ENCODE assay signal across 8 cellular contexts in the genomic region with DNA sequence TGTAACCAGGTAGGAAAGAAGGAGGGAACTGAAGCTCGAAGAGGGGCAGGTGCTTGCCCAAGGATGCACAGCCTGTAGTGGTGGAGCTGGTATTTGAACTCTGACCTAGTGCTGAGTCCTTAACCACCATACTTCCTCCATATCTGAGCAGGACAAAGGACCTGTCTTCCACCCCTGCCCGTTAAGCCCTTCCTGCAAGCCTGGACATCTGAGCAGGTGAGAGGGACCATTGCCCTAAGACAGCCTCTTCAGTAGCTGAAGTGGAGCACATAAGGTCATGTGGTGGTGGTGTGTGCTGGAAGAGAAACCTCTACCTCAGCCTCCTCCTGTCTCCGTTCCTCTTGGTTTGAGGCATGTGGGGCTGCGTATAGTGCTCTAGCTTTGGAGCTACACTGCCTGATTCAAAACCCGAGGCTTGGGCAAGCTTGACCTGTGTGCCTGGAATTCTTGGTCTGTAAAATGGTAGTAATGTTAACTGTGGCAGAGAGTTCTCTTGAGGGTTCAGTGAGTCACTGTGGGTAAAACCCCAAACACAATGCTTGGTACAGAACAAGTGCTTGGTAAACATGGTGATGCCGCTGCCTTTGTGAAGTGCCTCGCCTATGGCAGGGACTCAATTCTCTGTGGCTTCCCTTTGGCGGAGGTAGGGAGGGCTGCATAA. TPM values are rescaled to one million over a fixed set of nuclear protein-coding genes. Genes with fewer than 3 reads are reported as not detected.
DNase-seq lines count a peak whose midpoint lies in the region; ATAC-seq and TF ChIP-seq lines count a peak whose summit lies in the region.

No MANE protein-coding gene starts in this region.

- in situ Hi-C loops in Panc1 (cut with HindIII; ENCODE audit: low pct_unique_long_range_greater_than_20kb, low sequenced_read_pairs): no loop called here

- H3K79me2 ChIP-seq in HCT116 (ENCODE audit: insufficient read depth, low read length): 0 out of 2 replicates have a peak, but pooled peaks cover 4% of the 10 kb centered on the region

- no peak overlapping the region for H3K4me2 ChIP-seq in HCT116 (ENCODE audit: low read length)

- H3K9me3 ChIP-seq in HCT116 (ENCODE audit: control insufficient read depth in 1 of 2, insufficient read depth in 1 of 2, low read depth in 1 of 2, low read length in 2 of 2) (no peaks in the 10 kb centered on the region), Panc1 (ENCODE audit: control insufficient read depth, insufficient read depth, low read depth, low read length) (no peaks in the 10 kb centered on the region)

- H3K27me3 Mint-ChIP-seq in neural crest cell (ENCODE audit: low read depth): no peaks in the 10 kb centered on the region

- no peak overlapping the region for H3K4me3 Mint-ChIP-seq in neural crest cell

- CTCF ChIA-PET in HCT116 (lab: Charles Lee): interaction anchor here (1.0 to 2.5 kb wide), 7 partner anchors 21 to 223 kb away, joined by 3 to 15 read pairs (median 4); no protein-coding TSS in a partner anchor
- CTCF ChIA-PET in Panc1 (lab: Charles Lee): interaction anchor here (0.6 to 1.2 kb wide), 2 partner anchors 126 to 208 kb away, joined by 6 to 9 read pairs; no protein-coding TSS in a partner anchor

- no peaks in the 10 kb centered on the region for H4K20me1 ChIP-seq in HCT116 (ENCODE audit: insufficient read depth)

- DNase-seq in HCT116 (ENCODE audit: low read depth, low spot score) (no peak), Panc1 (ENCODE audit: low read depth, low spot score) (no peak), neural crest cell (ENCODE audit: low read depth, low spot score) (no peak), DMS114 treated with DMSO at 0.1 percent for 48 hours (lab: John Stamatoyannopoulos, UW; ENCODE audit: unreplicated experiment) (no peak), H7 (no peak), cortex of kidney (lab: John Stamatoyannopoulos, UW) (no peak)
- peak; percentile 60 for DNase-seq in activated naive CD4-positive, alpha-beta T cell treated with anti-CD3 and anti-CD28 coated beads, Interleukin-2, amount 50 U/mL, for 16 hours

- H3K9me3 Mint-ChIP-seq in neural crest cell: no peaks in the 10 kb centered on the region

- RAD21 ChIA-PET in HCT116 (lab: Charles Lee; ENCODE audit: low non-redundant PET in 1 of 2, low total read pairs in 2 of 2, uncharacterized antibody in 2 of 2, unreplicated experiment in 2 of 2): interaction anchor here in 1 of 2 experiments (1.0 kb wide), 1 partner anchor 208 kb away, joined by 3 read pairs; no protein-coding TSS in a partner anchor

- H2AFZ ChIP-seq in HCT116 (ENCODE audit: low read depth, low read length, poor library complexity, severe bottlenecking): no peak overlapping the region

- BruUV-seq in HCT116 (replicated peaks; lab: Mats Ljungman, UMichigan): no TSS peak
- BruUV-seq in Panc1 (replicated peaks; lab: Mats Ljungman, UMichigan): no TSS peak

- no peak overlapping the region for H3K9ac ChIP-seq in HCT116 (ENCODE audit: low read length)

- H3K4me1 Mint-ChIP-seq in neural crest cell: peaks cover 39% of the 10 kb centered on the region

- TF ChIP-seq POLR2A in HCT116 (IDR thresholded peaks at IDR 0.05; ENCODE audit: borderline replicate concordance, extremely low read depth, insufficient read depth, insufficient read length): no peak

- H3K4me1 ChIP-seq in HCT116 (ENCODE audit: control insufficient read depth in 1 of 2, insufficient read depth in 2 of 2, low read length in 2 of 2): peaks cover 8 to 14% of the 10 kb centered on the region in 2 experiments; a peak in 3 of 4 replicates
- H3K4me1 ChIP-seq in Panc1 (ENCODE audit: control insufficient read depth, insufficient read depth, low read length): peaks cover 16% of the 10 kb centered on the region

- intact Hi-C loops in HCT116 (cut with micrococcal nuclease) (loop anchor here (5.0 kb wide), 1 partner anchor 209 kb away; no protein-coding TSS in a partner anchor), Panc1 (cut with micrococcal nuclease; ENCODE audit: unreplicated experiment) (loop anchor here (5.0 kb wide), 1 partner anchor 204 kb away; no protein-coding TSS in a partner anchor)

- no peaks in the 10 kb centered on the region for H3K36me3 Mint-ChIP-seq in neural crest cell (ENCODE audit: low read depth)

- TF ChIP-seq RAD21 in HCT116 (IDR thresholded peaks at IDR 0.05; ENCODE audit: low read depth): no peak

- H3K27ac Mint-ChIP-seq in neural crest cell (ENCODE audit: unreplicated experiment): peak overlapping the region; percentile 35

- H3K27me3 ChIP-seq in HCT116 (ENCODE audit: insufficient read depth, low read length): no peaks in the 10 kb centered on the region
- H3K27me3 ChIP-seq in Panc1 (ENCODE audit: control insufficient read depth, insufficient read depth, low read length): no peaks in the 10 kb centered on the region
- no peaks in the 10 kb centered on the region for H3K27me3 ChIP-seq in H7 (ENCODE audit: control insufficient read depth, insufficient read depth, low read length)

- H3K27ac ChIP-seq in HCT116 (ENCODE audit: low read depth, low read length): no peak overlapping the region
- H3K27ac ChIP-seq in Panc1 (ENCODE audit: low read length): no peak overlapping the region

- TF ChIP-seq CTCF in HCT116 (IDR thresholded peaks at IDR 0.05 in 2 of 3, conservative IDR thresholded peaks at IDR 0.05 in 1 of 3; ENCODE audit: borderline replicate concordance in 1 of 3, insufficient read depth in 1 of 3, low read depth in 2 of 3, low read length in 2 of 3): no peak
- no peak for TF ChIP-seq CTCF in Panc1 (IDR thresholded peaks at IDR 0.05)
- TF ChIP-seq CTCF in neural crest cell (conservative IDR thresholded peaks at IDR 0.05): no peak

- no peak overlapping the region for H3K4me3 ChIP-seq in HCT116 (replicated peaks in 1 of 2; ENCODE audit: low read depth in 1 of 2, low read length in 2 of 2)
- H3K4me3 ChIP-seq in Panc1 (ENCODE audit: low read depth in 2 of 2, low read length in 2 of 2): no peak overlapping the region
- no peak overlapping the region for H3K4me3 ChIP-seq in H7 (ENCODE audit: insufficient read depth, low read depth, low read length)

- ATAC-seq in HCT116 (peak; percentile 55), Panc1 (peak; percentile 80), GM21515 (IDR thresholded peaks at IDR 0.05; ENCODE audit: unreplicated experiment) (no peak)

- no peaks in the 10 kb centered on the region for H3K9me2 ChIP-seq in HCT116 (ENCODE audit: insufficient read depth)

- POLR2A ChIA-PET in HCT116 (lab: Charles Lee): no interaction called here
- POLR2A ChIA-PET in Panc1 (lab: Charles Lee): no interaction called here

- H3K36me3 ChIP-seq in HCT116 (ENCODE audit: control insufficient read depth in 1 of 2, insufficient read depth in 2 of 2, low read length in 2 of 2) (0 out of 4 replicates have a peak, but pooled peaks cover 0 to 2% of the 10 kb centered on the region in 2 experiments), Panc1 (ENCODE audit: control insufficient read depth, insufficient read depth, low read length) (no peaks in the 10 kb centered on the region), H7 (replicated peaks; ENCODE audit: control insufficient read depth, insufficient read depth, low read length) (peaks cover 1% of the 10 kb centered on the region; the same call in 1 of the 2 replicates)

TF ChIP-seq in HCT116, 20 proteins besides CTCF, POLR2A, EP300 and RAD21:
- TF ChIP-seq CEBPB (IDR thresholded peaks at IDR 0.05; ENCODE audit: low read depth): no peak

RNA-seq across cellular contexts. Expression of gene GALNT10, which starts 7.4 kb away (rescaled TPM):
- total RNA-seq in HCT116 (2021; ENCODE audit: unreplicated experiment) (27.8 TPM), Panc1 (2021; ENCODE audit: unreplicated experiment) (50.5 TPM), neural crest cell (39.8 and 42.3 TPM in 2 replicates)
- polyA plus RNA-seq in HCT116 (2012): 15.6 and 17.1 TPM in 2 replicates
- 44.0 TPM for polyA plus RNA-seq in Panc1 (2012; ENCODE audit: insufficient read length)
- 13.8 and 16.3 TPM in 2 replicates for total RNA-seq in H7 (2014; rRNA removed; shearing (Covaris generic))
